ENCODE assay signal across 13 cellular contexts in genomic region chr3:14170569-14171159, GRCh38. TPM values are rescaled to one million over a fixed set of nuclear protein-coding genes. Genes with fewer than 3 reads are reported as not detected.
A peak's percentile ranks its signal among the peaks of the same experiment; 100 is the strongest.
DNase-seq lines count a peak whose midpoint lies in the region; ATAC-seq, FAIRE-seq and TF ChIP-seq lines count a peak whose summit lies in the region.
"Had no signal": no experiment of that assay in that cellular context is flagged by ENCODE, and none has a peak within 500 bp of the region (broad histone marks: within the 10 kb centered on the region; RNA-seq: fewer than 3 reads in every experiment).

No MANE protein-coding gene starts in this region.

- H3K27me3 ChIP-seq in BJ (ENCODE audit: control insufficient read depth, insufficient read depth, low read length), result no peaks in the 10 kb centered on the region
- no peaks in the 10 kb centered on the region for H3K27me3 ChIP-seq in IMR-90 (ENCODE audit: control insufficient read depth, insufficient read depth, low read length)
- H3K27me3 ChIP-seq in K562 (ENCODE audit: control insufficient read depth in 2 of 2, insufficient read depth in 2 of 2, low read length in 2 of 2), result no peaks in the 10 kb centered on the region

- H4K8ac ChIP-seq in IMR-90 (ENCODE audit: low read depth in 2 of 2, low read length in 2 of 2), result peak overlapping the region in 1 of 2 experiments; percentile 37; a peak in 1 of 4 replicates

- H4K5ac ChIP-seq in IMR-90 (ENCODE audit: low read depth, low read length), result peak overlapping the region; percentile 83; the same call in 1 of the 2 replicates

- peak overlapping the region; percentile 42; the same call in 1 of the 2 replicates for H3K23ac ChIP-seq in IMR-90 (ENCODE audit: low read depth, low read length)

- no peaks in the 10 kb centered on the region for H3K9me3 ChIP-seq in IMR-90 (ENCODE audit: control insufficient read depth, insufficient read depth, low read length)
- no peaks in the 10 kb centered on the region for H3K9me3 ChIP-seq in K562 (replicated peaks; ENCODE audit: control insufficient read depth, insufficient read depth, low read depth, low read length)
- H3K9me3 ChIP-seq: prostate gland had no signal

- ATAC-seq in IMR-90 (ENCODE audit: low read depth) (peak; percentile 74), K562 (no peak), GM19397 (IDR thresholded peaks at IDR 0.05; ENCODE audit: unreplicated experiment) (no peak)

- H2AK5ac ChIP-seq in IMR-90 (ENCODE audit: low read depth, low read length), result 0 out of 2 replicates have a peak overlapping the region, but pooled peaks have one; percentile 23

- H2BK20ac ChIP-seq in IMR-90 (ENCODE audit: low read depth, low read length), result peak overlapping the region; percentile 80

- H3K4me2 ChIP-seq in IMR-90 (ENCODE audit: low read depth, low read length) (peak overlapping the region; percentile 43; the same call in 1 of the 2 replicates), K562 (ENCODE audit: insufficient read depth, low read length) (no peak overlapping the region)

- H3K9ac ChIP-seq in IMR-90 (ENCODE audit: low read depth, low read length), result no peak overlapping the region
- H3K9ac ChIP-seq in K562 (ENCODE audit: insufficient read depth in 1 of 2, low read depth in 2 of 2, low read length in 2 of 2), result no peak overlapping the region

- H3K4me3 ChIP-seq in BJ (ENCODE audit: low read depth, low read length) (no peak overlapping the region), IMR-90 (ENCODE audit: insufficient read depth, low read depth, low read length) (no peak overlapping the region), K562 (no peak overlapping the region)
- H3K4me3 ChIP-seq: prostate gland had no signal

- peak; percentile 70 for DNase-seq in BJ (ENCODE audit: low read depth)
- DNase-seq in IMR-90, result peak; percentile 90
- DNase-seq in K562 (ENCODE audit: extremely low read depth in 1 of 4, low spot score in 3 of 4), result no peak
- DNase-seq in kidney tubule cell (ENCODE audit: low spot score), result peak; percentile 29
- no peak for DNase-seq in iPS-NIHi11 (ENCODE audit: low spot score)
- no peak for DNase-seq in NCI-H2171 treated with DMSO at 0.1 percent for 48 hours (lab: John Stamatoyannopoulos, UW)
- no peak for DNase-seq in NCI-H526 (lab: John Stamatoyannopoulos, UW)
- DNase-seq: activated naive CD4-positive, alpha-beta T cell treated with anti-CD3 and anti-CD28 coated beads, Interleukin-2, amount 10 ng/mL, durations not matched to agents 7 days and 5 days; hippocampal formation; NCI-H524; stimulated activated CD4-positive, alpha-beta T cell treated with anti-CD3 and anti-CD28 coated beads, Interleukin-4, amount 100 ng/mL, for 1 hour had no signal

- peak overlapping the region; percentile 62; the same call in 1 of the 2 replicates for H3K4ac ChIP-seq in IMR-90 (ENCODE audit: low read depth, low read length)

- TF ChIP-seq RAD21 in IMR-90 (IDR thresholded peaks at IDR 0.05; ENCODE audit: low read length), result no peak
- no peak for TF ChIP-seq RAD21 in K562 (CRISPR knock-in tag; conservative IDR thresholded peaks at IDR 0.05 in 1 of 2, IDR thresholded peaks at IDR 0.05 in 1 of 2)

- H3K9me1 ChIP-seq in IMR-90 (ENCODE audit: insufficient read depth, low read length), result peaks cover 8% of the 10 kb centered on the region; the same call in 1 of the 2 replicates
- H3K9me1 ChIP-seq in K562 (ENCODE audit: control insufficient read depth, insufficient read depth, low read length), result no peaks in the 10 kb centered on the region

- in situ Hi-C loops in IMR-90 (cut with MboI; ENCODE audit: low sequenced_read_pairs), result no loop called here
- in situ Hi-C loops in K562 (cut with MboI), result no loop called here

- peak overlapping the region; percentile 52; the same call in 1 of the 2 replicates for H4K91ac ChIP-seq in IMR-90 (ENCODE audit: insufficient read depth, low read depth, low read length)

- TF ChIP-seq CTCF in BJ (IDR thresholded peaks at IDR 0.05; ENCODE audit: insufficient read depth, low read depth, low read length), result no peak
- TF ChIP-seq CTCF in IMR-90 (conservative IDR thresholded peaks at IDR 0.05; ENCODE audit: low read depth, low read length), result no peak
- TF ChIP-seq CTCF in K562 (IDR thresholded peaks at IDR 0.05 in 2 of 3, conservative IDR thresholded peaks at IDR 0.05 in 1 of 3; ENCODE audit: insufficient read depth in 2 of 3, low read depth in 1 of 3, low read length in 3 of 3), result no peak

- peak overlapping the region; percentile 88 for H2BK5ac ChIP-seq in IMR-90 (ENCODE audit: low read depth, low read length, poor library complexity, severe bottlenecking)

- H3K79me2 ChIP-seq in K562 (ENCODE audit: control insufficient read depth, insufficient read depth, low read length), result peaks cover 22% of the 10 kb centered on the region

- H3K27ac ChIP-seq in IMR-90 (ENCODE audit: insufficient read depth, low read length), result no peak overlapping the region; the same call in 1 of the 2 replicates
- H3K27ac ChIP-seq in K562 (ENCODE audit: extremely low read depth, low read depth, low read length), result no peak overlapping the region
- H3K27ac ChIP-seq: prostate gland had no signal

- peaks cover 40 to 52% of the 10 kb centered on the region in 2 experiments for H3K79me1 ChIP-seq in IMR-90 (ENCODE audit: low read depth in 1 of 2, low read length in 2 of 2)

- no CpG with 5 or more reads among the region's 2 CpGs for WGBS in IMR-90 (ENCODE audit: extremely low coverage in 2 of 2, insufficient read length in 1 of 2), 2 experiments
- 53% methylated on average over 2 of the region's 2 CpGs for WGBS in K562 (ENCODE audit: insufficient coverage, low coverage, missing lambda C conversion rate)

- TF ChIP-seq POLR2A in IMR-90 (IDR thresholded peaks at IDR 0.05; ENCODE audit: low read depth, low read length) (no peak), K562 (conservative IDR thresholded peaks at IDR 0.05) (no peak)

- CTCF ChIA-PET in BJ (lab: Yijun Ruan, JAX), result interaction anchor here (0.6 to 1.5 kb wide), 4 partner anchors 21 to 298 kb away, joined by 3 read pairs; no protein-coding TSS in a partner anchor
- CTCF ChIA-PET in IMR-90 (lab: Yijun Ruan, JAX), result interaction anchor here (1.1 kb wide), 1 partner anchor 92 kb away, joined by 3 read pairs; no protein-coding TSS in a partner anchor
- CTCF ChIA-PET in K562 (lab: Yijun Ruan, JAX; ENCODE audit: low intra/inter-chr PET ratio), result no interaction called here

- H2BK120ac ChIP-seq in IMR-90 (ENCODE audit: low read depth, low read length), result peak overlapping the region; percentile 82

- H4K20me1 ChIP-seq in IMR-90 (ENCODE audit: insufficient read depth, low read length) (peaks cover 4% of the 10 kb centered on the region; the same call in 1 of the 2 replicates), K562 (replicated peaks; ENCODE audit: control insufficient read depth, insufficient read depth, low read length) (no peaks in the 10 kb centered on the region)

- no peak overlapping the region for H2BK15ac ChIP-seq in IMR-90 (ENCODE audit: low read depth, low read length)

- no TSS peak for BruUV-seq in IMR-90 (replicated peaks; lab: Mats Ljungman, UMichigan)
- BruUV-seq in K562 (replicated peaks; lab: Mats Ljungman, UMichigan), result no TSS peak

- peaks cover 6% of the 10 kb centered on the region for H3K4me1 ChIP-seq in IMR-90 (ENCODE audit: control insufficient read depth, insufficient read depth, low read length)
- H3K4me1 ChIP-seq in K562 (replicated peaks in 1 of 2; ENCODE audit: control insufficient read depth in 2 of 2, insufficient read depth in 2 of 2, low read length in 2 of 2), result peaks cover 5 to 11% of the 10 kb centered on the region in 2 experiments
- H3K4me1 ChIP-seq: prostate gland had no signal

- H2AFZ ChIP-seq in IMR-90 (replicated peaks; ENCODE audit: low read length, poor library complexity) (no peak overlapping the region), K562 (ENCODE audit: low read depth, low read length) (no peak overlapping the region)

- dilution Hi-C loops in IMR-90 (cut with HindIII; ENCODE audit: low sequenced_read_pairs, unreplicated experiment), result no loop called here

- no peak for FAIRE-seq in K562 (lab: Jason Lieb, UNC)

- intact Hi-C loops in IMR-90 (cut with micrococcal nuclease) (loop anchor here (5.0 kb wide), 1 partner anchor 513 kb away; no protein-coding TSS in a partner anchor), K562 (cut with micrococcal nuclease) (no loop called here)

- H3K18ac ChIP-seq in IMR-90 (ENCODE audit: low read depth, low read length), result peak overlapping the region; percentile 86; the same call in 1 of the 2 replicates

- POLR2A ChIA-PET in BJ (lab: Charles Lee), result interaction anchor here (0.7 kb wide), 1 partner anchor 8 kb away, joined by 5 read pairs; the partner anchor contains the start of gene LSM3
- POLR2A ChIA-PET in IMR-90 (lab: Charles Lee; ENCODE audit: unreplicated experiment), result no interaction called here
- POLR2A ChIA-PET in K562 (lab: Yijun Ruan, JAX), result interaction anchor here (1.7 kb wide), 1 partner anchor 9 kb away, joined by 8 read pairs; the partner anchor contains the start of genes LSM3 and XPC

- peaks cover 32% of the 10 kb centered on the region for H3K36me3 ChIP-seq in BJ (ENCODE audit: control insufficient read depth, insufficient read depth, low read length)
- peaks cover 49% of the 10 kb centered on the region for H3K36me3 ChIP-seq in IMR-90 (ENCODE audit: control insufficient read depth, insufficient read depth, low read length)
- peaks cover 71% of the 10 kb centered on the region for H3K36me3 ChIP-seq in K562 (ENCODE audit: control insufficient read depth, insufficient read depth, low read length)

- 0 out of 2 replicates have a peak overlapping the region, but pooled peaks have one; percentile 11 for H3K14ac ChIP-seq in IMR-90 (replicated peaks; ENCODE audit: low read depth, low read length)

- H3K56ac ChIP-seq in IMR-90 (ENCODE audit: extremely low read depth, insufficient read depth, low read length), result no peak overlapping the region

- TF ChIP-seq EP300 in K562 (IDR thresholded peaks at IDR 0.05; ENCODE audit: low read length), result peak; percentile 31; the same call in 1 of the 2 replicates

- H2AK9ac ChIP-seq in IMR-90 (replicated peaks; ENCODE audit: low read depth, low read length, poor library complexity), result no peak overlapping the region

RNA-seq across cellular contexts. Expression of gene XPC, which starts 7.7 kb away (rescaled TPM):
- polyA plus RNA-seq in BJ (2011; rRNA removed), result 36.0 and 36.9 TPM in 2 replicates
- polyA minus RNA-seq in BJ (2011; rRNA and poly(A)+ RNA removed), result 39.2 and 48.1 TPM in 2 replicates
- 40.5 and 48.8 TPM in 2 replicates for total RNA-seq in IMR-90 (2012; rRNA removed)
- 27.6 and 30.9 TPM in 2 replicates for polyA plus RNA-seq in IMR-90 (2012; rRNA removed)
- polyA plus RNA-seq in IMR-90 (2012; cell fraction: cytosol; rRNA removed), result 17.6 and 18.4 TPM in 2 replicates
- polyA plus RNA-seq in IMR-90 (2012; cell fraction: nucleus; rRNA removed; ENCODE audit: low replicate concordance), result 62.0 and 94.0 TPM in 2 replicates
- 61.0 and 92.1 TPM in 2 replicates for total RNA-seq in K562 (2011; cell fraction: chromatin; rRNA removed; ENCODE audit: low replicate concordance)
- total RNA-seq in K562 (2011; cell fraction: nucleolus; rRNA removed), result 32.5 and 33.7 TPM in 2 replicates
- total RNA-seq in K562 (2011; cell fraction: nucleoplasm; rRNA removed), result 45.0 and 59.2 TPM in 2 replicates
- total RNA-seq in K562 (2014; rRNA removed), result 51.8 and 54.1 TPM in 2 replicates
- total RNA-seq in K562 (2014; rRNA removed; fragmentation: Illumina TruSeq; extraction: Trizol), result 41.2 and 49.8 TPM in 2 replicates
- 41.3 and 44.2 TPM in 2 replicates for total RNA-seq in K562 (2015; rRNA removed; fragmentation: Illumina TruSeq; extraction: Trizol)
- total RNA-seq in K562 (2021), result 44.5 and 54.0 TPM in 2 replicates
- polyA plus RNA-seq in K562 (2011; rRNA removed), result 25.1 and 25.5 TPM in 2 replicates
- polyA plus RNA-seq in K562 (2011; cell fraction: cytosol; rRNA removed), result 11.7 and 15.8 TPM in 2 replicates
- polyA plus RNA-seq in K562 (2011; cell fraction: nucleus; rRNA removed), result 76.2 and 81.9 TPM in 2 replicates
- 41.7 and 44.5 TPM in 2 replicates for polyA plus RNA-seq in K562 (2012)
- polyA plus RNA-seq in K562 (2014; fragmentation: Illumina TruSeq; extraction: Trizol), result 54.4 and 54.7 TPM in 2 replicates
- polyA plus RNA-seq in K562 (2014; fragmentation: Nextera tagmentation; extraction: Ambion mirVana), result 1 to 10 TPM; 3.8 to 4.1 TPM
- 33.8 and 42.4 TPM in 2 replicates for polyA plus RNA-seq in K562 (2014; rRNA removed)
- polyA minus RNA-seq in K562 (2011; rRNA and poly(A)+ RNA removed), result 30.9 and 32.3 TPM in 2 replicates
- 24.0 and 24.8 TPM in 2 replicates for polyA minus RNA-seq in K562 (2011; cell fraction: cytosol; rRNA and poly(A)+ RNA removed)
- polyA minus RNA-seq in K562 (2011; cell fraction: nucleus; rRNA and poly(A)+ RNA removed), result 34.9 and 53.4 TPM in 2 replicates

RNA-seq across cellular contexts. Expression of gene LSM3, which starts 8.0 kb away (rescaled TPM):
- polyA plus RNA-seq in BJ (2011; rRNA removed) (2.7 and 8.7 TPM in 2 replicates), IMR-90 (2012; rRNA removed) (10.0 and 11.5 TPM in 2 replicates), K562 (2011; rRNA removed) (34.0 and 48.7 TPM in 2 replicates), K562 (2014; fragmentation: Illumina TruSeq; extraction: Trizol) (48.6 and 55.2 TPM in 2 replicates), K562 (2014; fragmentation: Nextera tagmentation; extraction: Ambion mirVana) (100 to 1,000 TPM; 180 to 203 TPM), K562 (2014; rRNA removed) (61.6 and 75.1 TPM in 2 replicates)
- polyA minus RNA-seq in BJ (2011; rRNA and poly(A)+ RNA removed), result 1.00 and 1.2 TPM in 2 replicates
- total RNA-seq in IMR-90 (2012; rRNA removed) (3.4 and 14.2 TPM in 2 replicates), K562 (2014; rRNA removed) (32.6 and 33.8 TPM in 2 replicates), K562 (2014; rRNA removed; fragmentation: Illumina TruSeq; extraction: Trizol) (64.7 and 73.9 TPM in 2 replicates), K562 (2015; rRNA removed; fragmentation: Illumina TruSeq; extraction: Trizol) (54.4 and 61.2 TPM in 2 replicates), K562 (2021) (38.5 and 46.4 TPM in 2 replicates)
- 0.87 and 1.00 TPM in 2 replicates for polyA plus RNA-seq in IMR-90 (2012; cell fraction: cytosol; rRNA removed)
- polyA plus RNA-seq in IMR-90 (2012; cell fraction: nucleus; rRNA removed; ENCODE audit: low replicate concordance), result 0.20 and 1.8 TPM in 2 replicates
- 11.3 and 17.2 TPM in 2 replicates for total RNA-seq in K562 (2011; cell fraction: chromatin; rRNA removed; ENCODE audit: low replicate concordance)
- total RNA-seq in K562 (2011; cell fraction: nucleolus; rRNA removed), result 7.4 and 9.3 TPM in 2 replicates
- 14.2 and 25.6 TPM in 2 replicates for total RNA-seq in K562 (2011; cell fraction: nucleoplasm; rRNA removed)
- polyA plus RNA-seq in K562 (2011; cell fraction: cytosol; rRNA removed), result 3.6 and 12.9 TPM in 2 replicates
- 3.1 and 6.0 TPM in 2 replicates for polyA plus RNA-seq in K562 (2011; cell fraction: nucleus; rRNA removed)
- polyA plus RNA-seq in K562 (2012), result 31.9 and 61.8 TPM in 2 replicates
- polyA minus RNA-seq in K562 (2011; rRNA and poly(A)+ RNA removed), result 14.8 and 16.0 TPM in 2 replicates
- 4.3 and 6.0 TPM in 2 replicates for polyA minus RNA-seq in K562 (2011; cell fraction: cytosol; rRNA and poly(A)+ RNA removed)
- polyA minus RNA-seq in K562 (2011; cell fraction: nucleus; rRNA and poly(A)+ RNA removed), result 5.5 and 7.6 TPM in 2 replicates

RNA-seq across cellular contexts. Expression of gene TMEM43, which starts 45.8 kb away (rescaled TPM):
- polyA plus RNA-seq in BJ (2011; rRNA removed) (172 and 246 TPM in 2 replicates), IMR-90 (2012; rRNA removed) (107 and 109 TPM in 2 replicates), K562 (2011; rRNA removed) (41.9 and 50.8 TPM in 2 replicates), K562 (2014; fragmentation: Illumina TruSeq; extraction: Trizol) (41.5 and 46.1 TPM in 2 replicates), K562 (2014; fragmentation: Nextera tagmentation; extraction: Ambion mirVana) (10 to 100 TPM; 16.7 to 29.4 TPM), K562 (2014; rRNA removed) (32.7 and 37.5 TPM in 2 replicates)
- 77.8 and 113 TPM in 2 replicates for polyA minus RNA-seq in BJ (2011; rRNA and poly(A)+ RNA removed)
- total RNA-seq in IMR-90 (2012; rRNA removed) (103 and 114 TPM in 2 replicates), K562 (2014; rRNA removed) (35.0 and 49.2 TPM in 2 replicates), K562 (2014; rRNA removed; fragmentation: Illumina TruSeq; extraction: Trizol) (32.9 and 35.7 TPM in 2 replicates), K562 (2015; rRNA removed; fragmentation: Illumina TruSeq; extraction: Trizol) (41.1 and 42.9 TPM in 2 replicates), K562 (2021) (38.9 and 39.7 TPM in 2 replicates)
- polyA plus RNA-seq in IMR-90 (2012; cell fraction: cytosol; rRNA removed), result 73.8 and 86.4 TPM in 2 replicates
- 97.1 and 98.5 TPM in 2 replicates for polyA plus RNA-seq in IMR-90 (2012; cell fraction: nucleus; rRNA removed; ENCODE audit: low replicate concordance)
- total RNA-seq in K562 (2011; cell fraction: chromatin; rRNA removed; ENCODE audit: low replicate concordance), result 45.4 and 56.1 TPM in 2 replicates
- 65.7 and 72.4 TPM in 2 replicates for total RNA-seq in K562 (2011; cell fraction: nucleolus; rRNA removed)
- 57.3 and 58.4 TPM in 2 replicates for total RNA-seq in K562 (2011; cell fraction: nucleoplasm; rRNA removed)
- 46.0 and 54.1 TPM in 2 replicates for polyA plus RNA-seq in K562 (2011; cell fraction: cytosol; rRNA removed)
- 73.1 and 80.6 TPM in 2 replicates for polyA plus RNA-seq in K562 (2011; cell fraction: nucleus; rRNA removed)
- 32.9 and 33.9 TPM in 2 replicates for polyA plus RNA-seq in K562 (2012)
- 32.4 and 38.1 TPM in 2 replicates for polyA minus RNA-seq in K562 (2011; rRNA and poly(A)+ RNA removed)
- polyA minus RNA-seq in K562 (2011; cell fraction: cytosol; rRNA and poly(A)+ RNA removed), result 21.2 TPM in 2 replicates
- 17.1 and 22.2 TPM in 2 replicates for polyA minus RNA-seq in K562 (2011; cell fraction: nucleus; rRNA and poly(A)+ RNA removed)

RNA-seq across cellular contexts. Expression of gene CHCHD4, which starts 46.0 kb away (rescaled TPM):
- polyA plus RNA-seq in BJ (2011; rRNA removed) (6.7 and 10.3 TPM in 2 replicates), IMR-90 (2012; rRNA removed) (7.4 and 9.8 TPM in 2 replicates), K562 (2011; rRNA removed) (46.2 and 68.4 TPM in 2 replicates), K562 (2014; fragmentation: Illumina TruSeq; extraction: Trizol) (89.0 and 105 TPM in 2 replicates), K562 (2014; fragmentation: Nextera tagmentation; extraction: Ambion mirVana) (100 to 1,000 TPM; 152 to 225 TPM), K562 (2014; rRNA removed) (81.3 and 81.7 TPM in 2 replicates)
- polyA minus RNA-seq in BJ (2011; rRNA and poly(A)+ RNA removed), result 2.3 and 2.6 TPM in 2 replicates
- total RNA-seq in IMR-90 (2012; rRNA removed) (9.0 and 12.2 TPM in 2 replicates), K562 (2014; rRNA removed) (70.9 and 77.2 TPM in 2 replicates), K562 (2014; rRNA removed; fragmentation: Illumina TruSeq; extraction: Trizol) (70.9 and 79.2 TPM in 2 replicates), K562 (2015; rRNA removed; fragmentation: Illumina TruSeq; extraction: Trizol) (56.5 and 61.2 TPM in 2 replicates), K562 (2021) (53.5 and 55.4 TPM in 2 replicates)
- polyA plus RNA-seq in IMR-90 (2012; cell fraction: cytosol; rRNA removed), result 4.6 and 4.8 TPM in 2 replicates
- 1.3 and 5.0 TPM in 2 replicates for polyA plus RNA-seq in IMR-90 (2012; cell fraction: nucleus; rRNA removed; ENCODE audit: low replicate concordance)
- 8.4 and 13.9 TPM in 2 replicates for total RNA-seq in K562 (2011; cell fraction: chromatin; rRNA removed; ENCODE audit: low replicate concordance)
- total RNA-seq in K562 (2011; cell fraction: nucleolus; rRNA removed), result 7.5 and 9.3 TPM in 2 replicates
- 11.0 and 15.7 TPM in 2 replicates for total RNA-seq in K562 (2011; cell fraction: nucleoplasm; rRNA removed)
- polyA plus RNA-seq in K562 (2011; cell fraction: cytosol; rRNA removed), result 27.7 and 40.4 TPM in 2 replicates
- 15.4 and 19.6 TPM in 2 replicates for polyA plus RNA-seq in K562 (2011; cell fraction: nucleus; rRNA removed)
- polyA plus RNA-seq in K562 (2012), result 32.4 and 47.1 TPM in 2 replicates
- 48.2 and 54.4 TPM in 2 replicates for polyA minus RNA-seq in K562 (2011; rRNA and poly(A)+ RNA removed)
- polyA minus RNA-seq in K562 (2011; cell fraction: cytosol; rRNA and poly(A)+ RNA removed), result 19.5 and 24.8 TPM in 2 replicates
- polyA minus RNA-seq in K562 (2011; cell fraction: nucleus; rRNA and poly(A)+ RNA removed), result 6.1 and 12.2 TPM in 2 replicates

Comparison
In these comparisons a context has a peak if more than half of its experiments do, and no peak if none do; other contexts are left out.
1. DNase-seq: peak in BJ (single experiment), IMR-90 (single experiment) and kidney tubule cell (single experiment); none in K562 (0 of 4), iPS-NIHi11 (single experiment), NCI-H2171 treated with DMSO at 0.1 percent for 48 hours (single experiment) and NCI-H526 (0 of 2).